ENCODE assay signal across 8 cellular contexts in genomic region chr15:31344824-31345605, GRCh38. TPM values are rescaled to one million over a fixed set of nuclear protein-coding genes. Genes with fewer than 3 reads are reported as not detected.
DNase-seq lines count a peak whose midpoint lies in the region; ATAC-seq, FAIRE-seq and TF ChIP-seq lines count a peak whose summit lies in the region.

No MANE protein-coding gene starts in this region.

- peaks cover 17% of the 10 kb centered on the region; the same call in 1 of the 2 replicates for H4K20me1 ChIP-seq in HepG2 (ENCODE audit: insufficient read depth, low read length)

- in situ Hi-C loops in HepG2 (cut with HindIII; ENCODE audit: extremely low pct_ligation_motif_present, low pct_unique_long_range_greater_than_20kb), result no loop called here

- H3K4me3 ChIP-seq in GM08714 (ENCODE audit: low read length) (peak overlapping the region; percentile 60; the same call in 1 of the 2 replicates), HepG2 (replicated peaks in 1 of 3; ENCODE audit: insufficient read depth in 1 of 3, low read depth in 2 of 3, low read length in 3 of 3) (no peak overlapping the region), MG63 (no peak overlapping the region)

- TF ChIP-seq POLR2A in HepG2 (IDR thresholded peaks at IDR 0.05; ENCODE audit: insufficient read depth in 1 of 2, low read depth in 2 of 2, low read length in 2 of 2), result no peak

- H3K4me1 ChIP-seq in HepG2 (ENCODE audit: insufficient read depth, low read length), result peaks cover 11% of the 10 kb centered on the region

- H3K36me3 Mint-ChIP-seq in activated CD4-positive, alpha-beta memory T cell treated with anti-CD3 and anti-CD28 coated beads, Interleukin-2, amount 10 ng/mL, durations not matched to agents 7 days and 5 days (ENCODE audit: low read depth), result peaks cover 57% of the 10 kb centered on the region
- H3K36me3 Mint-ChIP-seq in nephron progenitor cell (ENCODE audit: low read depth), result no peaks in the 10 kb centered on the region

- FAIRE-seq in HepG2 (lab: Jason Lieb, UNC), result no peak

- peaks cover 3 to 9% of the 10 kb centered on the region in 2 experiments; a peak in 3 of 5 replicates for H3K36me3 ChIP-seq in HepG2 (replicated peaks in 1 of 2; ENCODE audit: control insufficient read depth in 1 of 2, insufficient read depth in 2 of 2, low read length in 2 of 2)
- no peaks in the 10 kb centered on the region; the same call in 1 of the 2 replicates for H3K36me3 ChIP-seq in MG63

- no peak for TF ChIP-seq EP300 in HepG2 (IDR thresholded peaks at IDR 0.05; ENCODE audit: low read depth in 2 of 2, low read length in 2 of 2)
- no peak for TF ChIP-seq EP300 in HepG2 (CRISPR knock-in tag; IDR thresholded peaks at IDR 0.05; ENCODE audit: borderline replicate concordance)

- H3K27me3 Mint-ChIP-seq in activated CD4-positive, alpha-beta memory T cell treated with anti-CD3 and anti-CD28 coated beads, Interleukin-2, amount 10 ng/mL, durations not matched to agents 7 days and 5 days, result no peaks in the 10 kb centered on the region
- no peaks in the 10 kb centered on the region for H3K27me3 Mint-ChIP-seq in nephron progenitor cell (ENCODE audit: low read depth, poor library complexity)

- WGBS in HepG2 (ENCODE audit: low lambda C conversion rate), result 87% methylated on average over 10 of the region's 16 CpGs

- H3K79me2 ChIP-seq in HepG2 (ENCODE audit: insufficient read depth, low read length), result peaks cover 39% of the 10 kb centered on the region

- H3K27ac Mint-ChIP-seq in activated CD4-positive, alpha-beta memory T cell treated with anti-CD3 and anti-CD28 coated beads, Interleukin-2, amount 10 ng/mL, durations not matched to agents 7 days and 5 days, result peak overlapping the region; percentile 97
- no peak overlapping the region for H3K27ac Mint-ChIP-seq in nephron progenitor cell

- no TSS peak for BruUV-seq in HepG2 (replicated peaks; lab: Mats Ljungman, UMichigan)

- H3K4me3 Mint-ChIP-seq in activated CD4-positive, alpha-beta memory T cell treated with anti-CD3 and anti-CD28 coated beads, Interleukin-2, amount 10 ng/mL, durations not matched to agents 7 days and 5 days, result peak overlapping the region; percentile 89
- no peak overlapping the region for H3K4me3 Mint-ChIP-seq in nephron progenitor cell

- no peak for DNase-seq in activated CD4-positive, alpha-beta memory T cell treated with anti-CD3 and anti-CD28 coated beads, Interleukin-2, amount 10 ng/mL, durations not matched to agents 7 days and 5 days
- DNase-seq in HepG2 (ENCODE audit: low spot score) (no peak), MG63 (no peak), nephron progenitor cell (no peak), NCI-H1105 (lab: John Stamatoyannopoulos, UW) (no peak), HuH-7 (ENCODE audit: low spot score) (no peak)

- H2AFZ ChIP-seq in HepG2 (ENCODE audit: low read length), result no peak overlapping the region

- POLR2A ChIA-PET in activated CD4-positive, alpha-beta memory T cell treated with anti-CD3 and anti-CD28 coated beads, Interleukin-2, amount 10 ng/mL, durations not matched to agents 7 days and 5 days (lab: Charles Lee), result interaction anchor here (1.1 to 21.7 kb wide), 7 partner anchors 12 to 130 kb away, joined by 3 to 374 read pairs (median 6); partner anchors contain the start of gene KLF13
- POLR2A ChIA-PET in HepG2 (lab: Yijun Ruan, JAX), result no interaction called here

- no peak overlapping the region for H3K4me2 ChIP-seq in HepG2 (ENCODE audit: low read depth, low read length)

- no peak overlapping the region for H3K27ac ChIP-seq in HepG2 (ENCODE audit: extremely low read length, insufficient read depth, low read length)

- no peaks in the 10 kb centered on the region for H3K9me3 Mint-ChIP-seq in activated CD4-positive, alpha-beta memory T cell treated with anti-CD3 and anti-CD28 coated beads, Interleukin-2, amount 10 ng/mL, durations not matched to agents 7 days and 5 days
- no peaks in the 10 kb centered on the region for H3K9me3 Mint-ChIP-seq in nephron progenitor cell

- TF ChIP-seq RAD21 in HepG2 (CRISPR knock-in tag; IDR thresholded peaks at IDR 0.05), result no peak

- TF ChIP-seq CTCF in HepG2 (CRISPR knock-in tag; IDR thresholded peaks at IDR 0.05) (no peak), nephron progenitor cell (IDR thresholded peaks at IDR 0.05) (no peak)

- no peaks in the 10 kb centered on the region for H3K9me3 ChIP-seq in HepG2 (ENCODE audit: low read length)
- no peaks in the 10 kb centered on the region for H3K9me3 ChIP-seq in MG63

- intact Hi-C loops in HepG2 (cut with micrococcal nuclease; ENCODE audit: unreplicated experiment), result no loop called here

- H3K27me3 ChIP-seq in HepG2 (ENCODE audit: control insufficient read depth in 1 of 2, insufficient read depth in 2 of 2, low read length in 2 of 2), result no peaks in the 10 kb centered on the region
- H3K27me3 ChIP-seq in MG63, result no peaks in the 10 kb centered on the region

- CTCF ChIA-PET in activated CD4-positive, alpha-beta memory T cell treated with anti-CD3 and anti-CD28 coated beads, Interleukin-2, amount 10 ng/mL, durations not matched to agents 7 days and 5 days (lab: Charles Lee), result interaction anchor here (0.8 to 2.7 kb wide), 7 partner anchors 12 to 143 kb away, joined by 3 to 12 read pairs (median 6); no protein-coding TSS in a partner anchor
- CTCF ChIA-PET in HepG2 (lab: Yijun Ruan, JAX; ENCODE audit: low intra/inter-chr PET ratio, low total read pairs), result no interaction called here

- H3K4me1 Mint-ChIP-seq in activated CD4-positive, alpha-beta memory T cell treated with anti-CD3 and anti-CD28 coated beads, Interleukin-2, amount 10 ng/mL, durations not matched to agents 7 days and 5 days, result peaks cover 100% of the 10 kb centered on the region
- peaks cover 42% of the 10 kb centered on the region for H3K4me1 Mint-ChIP-seq in nephron progenitor cell

- H3K9ac ChIP-seq in HepG2 (ENCODE audit: insufficient read depth, low read depth, low read length), result no peak overlapping the region

- ATAC-seq in GM21786 (IDR thresholded peaks at IDR 0.05; ENCODE audit: unreplicated experiment) (peak; percentile 44), HepG2 (peak; percentile 21; the same call in 1 of the 3 replicates)

TF ChIP-seq in HepG2, 621 proteins besides CTCF, POLR2A, EP300 and RAD21 (continues in another document):
- no peak for TF ChIP-seq ZNF30 (CRISPR knock-in tag; IDR thresholded peaks at IDR 0.05)
- TF ChIP-seq KLF6 (CRISPR knock-in tag; IDR thresholded peaks at IDR 0.05), result no peak
- no peak for TF ChIP-seq FIP1L1 (IDR thresholded peaks at IDR 0.05; ENCODE audit: borderline replicate concordance, insufficient read depth, low read depth, low read length)
- no peak for TF ChIP-seq KLF13 (CRISPR knock-in tag; IDR thresholded peaks at IDR 0.05)
- no peak for TF ChIP-seq HOXA7 (CRISPR knock-in tag; IDR thresholded peaks at IDR 0.05)
- TF ChIP-seq ZNF431 (CRISPR knock-in tag; IDR thresholded peaks at IDR 0.05; ENCODE audit: borderline replicate concordance, low read depth), result no peak

RNA-seq across cellular contexts. Expression of gene KLF13, which starts 18.4 kb away (rescaled TPM):
- total RNA-seq in activated CD4-positive, alpha-beta memory T cell treated with anti-CD3 and anti-CD28 coated beads, Interleukin-2, amount 10 ng/mL, durations not matched to agents 7 days and 5 days, result 100 to 1,000 TPM; 199 TPM
- 25.1 and 27.8 TPM in 2 replicates for total RNA-seq in HepG2 (2016; rRNA removed; fragmentation: Illumina TruSeq; extraction: Trizol)
- 1.4 and 2.8 TPM in 2 replicates for total RNA-seq in HepG2 (2016; cell fraction: cytosol; rRNA removed; fragmentation: Illumina TruSeq; extraction: Trizol; ENCODE audit: low read depth)
- total RNA-seq in HepG2 (2016; cell fraction: insoluble cytoplasmic fraction; rRNA removed; fragmentation: Illumina TruSeq; extraction: Trizol), result 21.2 and 24.1 TPM in 2 replicates
- 6.8 and 8.3 TPM in 2 replicates for total RNA-seq in HepG2 (2016; cell fraction: membrane; rRNA removed; fragmentation: Illumina TruSeq; extraction: Trizol)
- 13.1 and 18.9 TPM in 2 replicates for total RNA-seq in HepG2 (2016; cell fraction: nucleus; rRNA removed; fragmentation: Illumina TruSeq; extraction: Trizol)
- 16.8 and 18.8 TPM in 2 replicates for polyA plus RNA-seq in HepG2 (2011; rRNA removed)
- polyA plus RNA-seq in HepG2 (2011; cell fraction: cytosol; rRNA removed), result 9.1 and 11.1 TPM in 2 replicates
- 12.3 and 14.2 TPM in 2 replicates for polyA plus RNA-seq in HepG2 (2011; cell fraction: nucleus; rRNA removed)
- 22.0 and 24.4 TPM in 2 replicates for polyA plus RNA-seq in HepG2 (2012)
- polyA plus RNA-seq in HepG2 (2016; cell fraction: cytosol; fragmentation: Illumina TruSeq; extraction: Trizol; ENCODE audit: low read depth), result 1.1 and 2.1 TPM in 2 replicates
- 31.2 and 34.3 TPM in 2 replicates for polyA plus RNA-seq in HepG2 (2016; cell fraction: insoluble cytoplasmic fraction; fragmentation: Illumina TruSeq; extraction: Trizol; ENCODE audit: low read depth)
- polyA plus RNA-seq in HepG2 (2016; cell fraction: membrane; fragmentation: Illumina TruSeq; extraction: Trizol; ENCODE audit: low read depth), result 5.5 and 7.5 TPM in 2 replicates
- 30.0 and 34.4 TPM in 2 replicates for polyA plus RNA-seq in HepG2 (2016; cell fraction: nucleus; fragmentation: Illumina TruSeq; extraction: Trizol; ENCODE audit: insufficient read depth, low read depth)
- 23.8 and 65.8 TPM in 2 replicates for polyA minus RNA-seq in HepG2 (2011; rRNA and poly(A)+ RNA removed; ENCODE audit: low replicate concordance)
- 12.2 and 13.9 TPM in 2 replicates for polyA minus RNA-seq in HepG2 (2011; cell fraction: cytosol; rRNA and poly(A)+ RNA removed)
- 6.3 and 8.8 TPM in 2 replicates for polyA minus RNA-seq in HepG2 (2011; cell fraction: nucleus; rRNA and poly(A)+ RNA removed)
- 39.1 and 47.2 TPM in 2 replicates for total RNA-seq in MG63 (2014; rRNA removed; shearing (Covaris generic); ENCODE audit: low replicate concordance)
